Comparison of ENCODE assay signal across 8 cellular contexts in genomic region chr5:69042915-69043795, GRCh38. TPM values are rescaled to one million over a fixed set of nuclear protein-coding genes. Genes with fewer than 3 reads are reported as not detected.
DNase-seq lines count a peak whose midpoint lies in the region; ATAC-seq and TF ChIP-seq lines count a peak whose summit lies in the region.

No MANE protein-coding gene starts in this region.

- no peak overlapping the region for H3K27ac ChIP-seq in OCI-LY3 (ENCODE audit: low read length)
- H3K27ac ChIP-seq in muscle layer of duodenum (ENCODE audit: low read length), result peak overlapping the region; percentile 79

- peak overlapping the region; percentile 100 for H2AFZ ChIP-seq in OCI-LY3 (ENCODE audit: low read depth, low read length)

- peaks cover 0 to 7% (median 6%) of the 10 kb centered on the region in 3 donors for H3K4me1 Mint-ChIP-seq in IgD-negative memory B cell

- H3K4me1 ChIP-seq in OCI-LY3 (ENCODE audit: low read length), result peaks cover 8% of the 10 kb centered on the region
- H3K4me1 ChIP-seq in muscle layer of duodenum (ENCODE audit: control insufficient read depth in 1 of 2, insufficient read depth in 2 of 2, low read length in 2 of 2), result no peaks in the 10 kb centered on the region

- no peaks in the 10 kb centered on the region for H3K9me3 ChIP-seq in OCI-LY3 (ENCODE audit: insufficient read depth, low read length)
- no peaks in the 10 kb centered on the region for H3K9me3 ChIP-seq in muscle layer of duodenum (ENCODE audit: control insufficient read depth in 1 of 2, low read length in 2 of 2)

- peak overlapping the region; percentile 62 for H3K9ac ChIP-seq in OCI-LY3 (ENCODE audit: low read length)

- H3K27me3 Mint-ChIP-seq in IgD-negative memory B cell, result no peaks in the 10 kb centered on the region

- no peak for TF ChIP-seq POLR2A in erythroblast (IDR thresholded peaks at IDR 0.05; ENCODE audit: low read length)

- peak; percentile 75 for TF ChIP-seq CTCF in OCI-LY3 (IDR thresholded peaks at IDR 0.05; ENCODE audit: low read depth, low read length)

- no peaks in the 10 kb centered on the region for H3K9me3 Mint-ChIP-seq in IgD-negative memory B cell

- H3K4me2 ChIP-seq in OCI-LY3 (ENCODE audit: low read length), result peak overlapping the region; percentile 71

- H3K27ac Mint-ChIP-seq in IgD-negative memory B cell, result peak overlapping the region; percentile 1 to 86 (median 68)

- peak overlapping the region; percentile 50 to 98 (median 88) for H3K4me3 Mint-ChIP-seq in IgD-negative memory B cell

- H3K79me2 ChIP-seq in OCI-LY3 (ENCODE audit: low read length), result no peaks in the 10 kb centered on the region

- H3K4me3 ChIP-seq in OCI-LY3 (ENCODE audit: low read length) (peak overlapping the region; percentile 76), muscle layer of duodenum (ENCODE audit: low read depth in 1 of 2, low read length in 2 of 2) (peak overlapping the region; percentile 60 to 81)

- peak; percentile 70 for DNase-seq in D341Med (ENCODE audit: low spot score)
- DNase-seq in activated T-cell treated with anti-CD3 and anti-CD28 coated beads for 24 hours (ENCODE audit: low read depth), result peak; percentile 80
- peak; percentile 92 to 96 for DNase-seq in erythroblast (lab: John Stamatoyannopoulos, UW)
- peak; percentile 7 for DNase-seq in stimulated activated CD8-positive, alpha-beta memory T cell treated with anti-CD3 and anti-CD28 coated beads, Interleukin-7, amount 100 ng/mL, for 24 hours (ENCODE audit: low read depth)

- no peaks in the 10 kb centered on the region for H4K20me1 ChIP-seq in OCI-LY3 (ENCODE audit: insufficient read depth, low read length)

- H3K36me3 ChIP-seq in OCI-LY3 (replicated peaks; ENCODE audit: low read depth, low read length) (no peaks in the 10 kb centered on the region), muscle layer of duodenum (ENCODE audit: control insufficient read depth in 1 of 2, insufficient read depth in 2 of 2, low read length in 2 of 2) (no peaks in the 10 kb centered on the region)

- peak; percentile 95 for ATAC-seq in GM21515 (IDR thresholded peaks at IDR 0.05; ENCODE audit: unreplicated experiment)

- no peaks in the 10 kb centered on the region for H3K36me3 Mint-ChIP-seq in IgD-negative memory B cell

- H3K27me3 ChIP-seq in OCI-LY3 (ENCODE audit: low read depth, low read length) (no peaks in the 10 kb centered on the region), muscle layer of duodenum (ENCODE audit: low read depth, low read length) (no peaks in the 10 kb centered on the region)

RNA-seq across cellular contexts. Expression of gene SLC30A5, which starts 50.7 kb away (rescaled TPM):
- polyA plus RNA-seq in IgD-negative memory B cell, result 25.9 TPM

Comparison
In these comparisons a context has a peak if more than half of its experiments do, and no peak if none do; other contexts are left out.
1. DNase-seq: peak in every context shown above with its lines; median percentile 94 in erythroblast; 80 in activated T-cell treated with anti-CD3 and anti-CD28 coated beads for 24 hours; 70 in D341Med; 7 in stimulated activated CD8-positive, alpha-beta memory T cell treated with anti-CD3 and anti-CD28 coated beads, Interleukin-7, amount 100 ng/mL, for 24 hours.